In genomic region chr10:60446855-60447254, GRCh38 we compare ENCODE assay signal across 12 cellular contexts. TPM values are rescaled to one million over a fixed set of nuclear protein-coding genes. Genes with fewer than 3 reads are reported as not detected.
DNase-seq lines count a peak whose midpoint lies in the region; ATAC-seq and TF ChIP-seq lines count a peak whose summit lies in the region.
"Had no signal": no experiment of that assay in that cellular context is flagged by ENCODE, and none has a peak within 500 bp of the region (broad histone marks: within the 10 kb centered on the region; RNA-seq: fewer than 3 reads in every experiment).

No MANE protein-coding gene starts in this region.

- in situ Hi-C loops in T47D (cut with HindIII; ENCODE audit: low pct_unique_long_range_greater_than_20kb, low sequenced_read_pairs): no loop called here

- DNase-seq in T47D (ENCODE audit: low read depth in 1 of 2, low spot score in 1 of 2) (peak; percentile 45 to 78), MCF 10A (ENCODE audit: unreplicated experiment) (no peak), SKM-1 treated with dmso at 0.1 percent for 144 hours (lab: John Stamatoyannopoulos, UW; ENCODE audit: unreplicated experiment) (peak; percentile 57), left ventricle myocardium superior (no peak), type B pancreatic cell (ENCODE audit: extremely low spot score, unreplicated experiment) (no peak), omental fat pad (ENCODE audit: low spot score) (no peak)
- no peak for DNase-seq in stimulated activated CD4-positive, alpha-beta T cell treated with anti-CD3 and anti-CD28 coated beads, Interleukin-15, amount 100 ng/mL, for 24 hours
- DNase-seq: colonic mucosa, KBM-7, transverse colon had no signal

- H3K27me3 Mint-ChIP-seq in MCF 10A (ENCODE audit: insufficient read depth, unreplicated experiment) (no peaks in the 10 kb centered on the region), type B pancreatic cell (no peaks in the 10 kb centered on the region)

- CTCF ChIA-PET in MCF 10A (lab: Yijun Ruan, JAX): interaction anchor here (0.6 to 10.2 kb wide), 11 partner anchors 13 to 655 kb away, joined by 3 to 117 read pairs (median 4); no protein-coding TSS in a partner anchor

- intact Hi-C loops in MCF 10A (cut with micrococcal nuclease) (loop anchor here (10.0 kb wide), 1 partner anchor 838 kb away; no protein-coding TSS in a partner anchor), left ventricle myocardium superior (cut with micrococcal nuclease) (no loop called here)

- H3K4me1 Mint-ChIP-seq in MCF 10A (ENCODE audit: insufficient read depth, unreplicated experiment) (peaks cover 22% of the 10 kb centered on the region), type B pancreatic cell (ENCODE audit: unreplicated experiment) (peaks cover 39% of the 10 kb centered on the region)

- H3K27ac Mint-ChIP-seq in MCF 10A (ENCODE audit: low read depth, unreplicated experiment) (no peak overlapping the region), type B pancreatic cell (peak overlapping the region; percentile 63)

- H3K9me3 Mint-ChIP-seq in MCF 10A (ENCODE audit: unreplicated experiment) (no peaks in the 10 kb centered on the region), type B pancreatic cell (no peaks in the 10 kb centered on the region)
- H3K9me3 Mint-ChIP-seq: CD14-positive monocyte had no signal

- no TSS peak for BruUV-seq in MCF 10A (replicated peaks; lab: Mats Ljungman, UMichigan)

- H3K4me3 Mint-ChIP-seq in MCF 10A (ENCODE audit: unreplicated experiment) (no peak overlapping the region), type B pancreatic cell (no peak overlapping the region)

- ATAC-seq in left ventricle myocardium superior (peak; percentile 72), omental fat pad (ENCODE audit: low FRiP score) (no peak), HG03378 (IDR thresholded peaks at IDR 0.05; ENCODE audit: unreplicated experiment) (no peak)

- TF ChIP-seq CTCF in MCF 10A (IDR thresholded peaks at IDR 0.05; ENCODE audit: unreplicated experiment): no peak
- TF ChIP-seq CTCF in type B pancreatic cell (conservative IDR thresholded peaks at IDR 0.05): no peak
- TF ChIP-seq CTCF in omental fat pad (IDR thresholded peaks at IDR 0.05): no peak

- POLR2A ChIA-PET in MCF 10A (lab: Yijun Ruan, JAX): no interaction called here

- H3K36me3 Mint-ChIP-seq in MCF 10A (ENCODE audit: insufficient read depth, unreplicated experiment) (no peaks in the 10 kb centered on the region), type B pancreatic cell (no peaks in the 10 kb centered on the region)
- H3K36me3 Mint-ChIP-seq: CD14-positive monocyte had no signal

RNA-seq across cellular contexts. Expression of gene ANK3, which starts 57.2 kb away (rescaled TPM):
- total RNA-seq in MCF 10A (2022): 3.3 and 6.7 TPM in 2 replicates
- total RNA-seq in left ventricle myocardium superior: 188 TPM
- 90.2 and 145 TPM in 2 replicates for total RNA-seq in type B pancreatic cell (ENCODE audit: low replicate concordance)
- 10 to 100 TPM; 10.5 to 22.5 (median 13.3) TPM for total RNA-seq in omental fat pad

Comparison
In these comparisons a context has a peak if more than half of its experiments do, and no peak if none do; other contexts are left out.
1. DNase-seq: peak in T47D (2 of 2) and SKM-1 treated with dmso at 0.1 percent for 144 hours (single experiment); none in MCF 10A (single experiment), left ventricle myocardium superior (single experiment), type B pancreatic cell (single experiment), stimulated activated CD4-positive, alpha-beta T cell treated with anti-CD3 and anti-CD28 coated beads, Interleukin-15, amount 100 ng/mL, for 24 hours (single experiment) and omental fat pad (single experiment).